Comparison of ENCODE assay signal across 1 cellular context in the genomic region with DNA sequence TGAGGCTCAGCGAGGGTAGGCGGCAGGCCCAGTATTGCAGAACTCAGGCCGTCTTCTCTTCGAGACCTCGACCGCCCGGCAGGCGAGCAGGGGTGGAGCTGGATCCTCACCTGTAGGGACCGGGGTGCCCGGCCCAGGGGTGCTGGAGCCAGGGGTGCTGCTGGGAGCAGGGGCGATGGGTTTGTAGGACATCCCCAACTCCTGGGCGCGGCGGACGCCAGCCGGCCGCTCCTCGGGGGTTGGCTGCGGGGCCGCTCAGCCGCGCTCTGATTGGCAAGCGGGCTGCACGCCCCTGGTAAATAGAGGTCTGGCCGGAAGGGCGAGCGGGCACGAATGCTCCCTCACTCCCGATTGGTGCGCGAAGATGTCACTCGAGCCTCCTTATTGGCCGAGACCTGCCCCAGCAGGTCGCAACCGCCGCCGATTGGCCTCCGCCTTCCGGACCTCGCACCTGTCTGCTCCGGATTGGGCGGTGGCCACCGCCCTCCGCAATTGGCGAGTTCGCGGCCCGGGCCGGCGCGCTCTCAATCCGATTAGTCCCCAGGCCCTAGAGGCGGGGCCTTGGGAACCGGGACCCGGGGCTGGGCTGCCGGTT.
TF ChIP-seq lines count a peak whose summit lies in the region.

A gene with protein sequence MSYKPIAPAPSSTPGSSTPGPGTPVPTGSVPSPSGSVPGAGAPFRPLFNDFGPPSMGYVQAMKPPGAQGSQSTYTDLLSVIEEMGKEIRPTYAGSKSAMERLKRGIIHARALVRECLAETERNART (minus strand): TSS at position 272 of the 595 bp plus-strand sequence. CDS start 80 bp downstream, at position 192.

TF ChIP-seq in HepG2, 621 proteins besides CTCF, POLR2A, EP300 and RAD21 (continued from another document and continues in another):
- TF ChIP-seq, protein P1, sequence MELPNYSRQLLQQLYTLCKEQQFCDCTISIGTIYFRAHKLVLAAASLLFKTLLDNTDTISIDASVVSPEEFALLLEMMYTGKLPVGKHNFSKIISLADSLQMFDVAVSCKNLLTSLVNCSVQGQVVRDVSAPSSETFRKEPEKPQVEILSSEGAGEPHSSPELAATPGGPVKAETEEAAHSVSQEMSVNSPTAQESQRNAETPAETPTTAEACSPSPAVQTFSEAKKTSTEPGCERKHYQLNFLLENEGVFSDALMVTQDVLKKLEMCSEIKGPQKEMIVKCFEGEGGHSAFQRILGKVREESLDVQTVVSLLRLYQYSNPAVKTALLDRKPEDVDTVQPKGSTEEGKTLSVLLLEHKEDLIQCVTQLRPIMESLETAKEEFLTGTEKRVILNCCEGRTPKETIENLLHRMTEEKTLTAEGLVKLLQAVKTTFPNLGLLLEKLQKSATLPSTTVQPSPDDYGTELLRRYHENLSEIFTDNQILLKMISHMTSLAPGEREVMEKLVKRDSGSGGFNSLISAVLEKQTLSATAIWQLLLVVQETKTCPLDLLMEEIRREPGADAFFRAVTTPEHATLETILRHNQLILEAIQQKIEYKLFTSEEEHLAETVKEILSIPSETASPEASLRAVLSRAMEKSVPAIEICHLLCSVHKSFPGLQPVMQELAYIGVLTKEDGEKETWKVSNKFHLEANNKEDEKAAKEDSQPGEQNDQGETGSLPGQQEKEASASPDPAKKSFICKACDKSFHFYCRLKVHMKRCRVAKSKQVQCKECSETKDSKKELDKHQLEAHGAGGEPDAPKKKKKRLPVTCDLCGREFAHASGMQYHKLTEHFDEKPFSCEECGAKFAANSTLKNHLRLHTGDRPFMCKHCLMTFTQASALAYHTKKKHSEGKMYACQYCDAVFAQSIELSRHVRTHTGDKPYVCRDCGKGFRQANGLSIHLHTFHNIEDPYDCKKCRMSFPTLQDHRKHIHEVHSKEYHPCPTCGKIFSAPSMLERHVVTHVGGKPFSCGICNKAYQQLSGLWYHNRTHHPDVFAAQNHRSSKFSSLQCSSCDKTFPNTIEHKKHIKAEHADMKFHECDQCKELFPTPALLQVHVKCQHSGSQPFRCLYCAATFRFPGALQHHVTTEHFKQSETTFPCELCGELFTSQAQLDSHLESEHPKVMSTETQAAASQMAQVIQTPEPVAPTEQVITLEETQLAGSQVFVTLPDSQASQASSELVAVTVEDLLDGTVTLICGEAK (IDR thresholded peaks at IDR 0.05) = no peak
- TF ChIP-seq, protein P1 (CRISPR knock-in tag; IDR thresholded peaks at IDR 0.05) = 0 out of 2 replicates have a peak, but pooled peaks have one; percentile 77
- TF ChIP-seq ATF7-NPFF (CRISPR knock-in tag; IDR thresholded peaks at IDR 0.05; ENCODE audit: low read depth) (0 out of 2 replicates have a peak, but pooled peaks have one; percentile 16), ZFX (CRISPR knock-in tag; IDR thresholded peaks at IDR 0.05; ENCODE audit: low read depth) (peak; percentile 86), SRSF4 (IDR thresholded peaks at IDR 0.05; ENCODE audit: low read depth, low read length, poor library complexity, severe bottlenecking) (no peak), ZMAT3 (CRISPR knock-in tag; conservative IDR thresholded peaks at IDR 0.05) (0 out of 2 replicates have a peak, but pooled peaks have one; percentile 15), HNRNPUL1 (IDR thresholded peaks at IDR 0.05; ENCODE audit: low read depth, low read length) (no peak), HNF4G (IDR thresholded peaks at IDR 0.05; ENCODE audit: borderline replicate concordance, low read depth, low read length) (no peak), HNF4G (CRISPR knock-in tag; IDR thresholded peaks at IDR 0.05; ENCODE audit: borderline replicate concordance, low read depth) (no peak), PTBP1 (IDR thresholded peaks at IDR 0.05; ENCODE audit: low read depth, low read length, poor library complexity, severe bottlenecking) (peak; percentile 52), ASH2L (IDR thresholded peaks at IDR 0.05; ENCODE audit: insufficient read length, low read depth, low read length) (no peak), KDM5B (CRISPR knock-in tag; IDR thresholded peaks at IDR 0.05; ENCODE audit: borderline replicate concordance) (peak; percentile 70; the same call in 1 of the 2 replicates), KLF13 (CRISPR knock-in tag; IDR thresholded peaks at IDR 0.05) (0 out of 2 replicates have a peak, but pooled peaks have one; percentile 8), SMYD3 (CRISPR knock-in tag; IDR thresholded peaks at IDR 0.05) (no peak), ZNF329 (CRISPR knock-in tag; IDR thresholded peaks at IDR 0.05; ENCODE audit: low read depth) (0 out of 2 replicates have a peak, but pooled peaks have one; percentile 13), ZNF251 (CRISPR knock-in tag; IDR thresholded peaks at IDR 0.05) (no peak), MED1 (CRISPR knock-in tag; IDR thresholded peaks at IDR 0.05) (peak; percentile 30; the same call in 1 of the 2 replicates), POGZ (CRISPR knock-in tag; IDR thresholded peaks at IDR 0.05) (no peak)
- TF ChIP-seq, protein P2, sequence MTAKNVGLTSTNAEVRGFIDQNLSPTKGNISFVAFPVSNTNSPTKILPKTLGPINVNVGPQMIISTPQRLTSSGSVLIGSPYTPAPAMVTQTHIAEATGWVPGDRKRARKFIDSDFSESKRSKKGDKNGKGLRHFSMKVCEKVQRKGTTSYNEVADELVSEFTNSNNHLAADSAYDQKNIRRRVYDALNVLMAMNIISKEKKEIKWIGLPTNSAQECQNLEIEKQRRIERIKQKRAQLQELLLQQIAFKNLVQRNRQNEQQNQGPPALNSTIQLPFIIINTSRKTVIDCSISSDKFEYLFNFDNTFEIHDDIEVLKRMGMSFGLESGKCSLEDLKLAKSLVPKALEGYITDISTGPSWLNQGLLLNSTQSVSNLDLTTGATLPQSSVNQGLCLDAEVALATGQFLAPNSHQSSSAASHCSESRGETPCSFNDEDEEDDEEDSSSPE (CRISPR knock-in tag; IDR thresholded peaks at IDR 0.05) = peak; percentile 95
- TF ChIP-seq, protein P3, sequence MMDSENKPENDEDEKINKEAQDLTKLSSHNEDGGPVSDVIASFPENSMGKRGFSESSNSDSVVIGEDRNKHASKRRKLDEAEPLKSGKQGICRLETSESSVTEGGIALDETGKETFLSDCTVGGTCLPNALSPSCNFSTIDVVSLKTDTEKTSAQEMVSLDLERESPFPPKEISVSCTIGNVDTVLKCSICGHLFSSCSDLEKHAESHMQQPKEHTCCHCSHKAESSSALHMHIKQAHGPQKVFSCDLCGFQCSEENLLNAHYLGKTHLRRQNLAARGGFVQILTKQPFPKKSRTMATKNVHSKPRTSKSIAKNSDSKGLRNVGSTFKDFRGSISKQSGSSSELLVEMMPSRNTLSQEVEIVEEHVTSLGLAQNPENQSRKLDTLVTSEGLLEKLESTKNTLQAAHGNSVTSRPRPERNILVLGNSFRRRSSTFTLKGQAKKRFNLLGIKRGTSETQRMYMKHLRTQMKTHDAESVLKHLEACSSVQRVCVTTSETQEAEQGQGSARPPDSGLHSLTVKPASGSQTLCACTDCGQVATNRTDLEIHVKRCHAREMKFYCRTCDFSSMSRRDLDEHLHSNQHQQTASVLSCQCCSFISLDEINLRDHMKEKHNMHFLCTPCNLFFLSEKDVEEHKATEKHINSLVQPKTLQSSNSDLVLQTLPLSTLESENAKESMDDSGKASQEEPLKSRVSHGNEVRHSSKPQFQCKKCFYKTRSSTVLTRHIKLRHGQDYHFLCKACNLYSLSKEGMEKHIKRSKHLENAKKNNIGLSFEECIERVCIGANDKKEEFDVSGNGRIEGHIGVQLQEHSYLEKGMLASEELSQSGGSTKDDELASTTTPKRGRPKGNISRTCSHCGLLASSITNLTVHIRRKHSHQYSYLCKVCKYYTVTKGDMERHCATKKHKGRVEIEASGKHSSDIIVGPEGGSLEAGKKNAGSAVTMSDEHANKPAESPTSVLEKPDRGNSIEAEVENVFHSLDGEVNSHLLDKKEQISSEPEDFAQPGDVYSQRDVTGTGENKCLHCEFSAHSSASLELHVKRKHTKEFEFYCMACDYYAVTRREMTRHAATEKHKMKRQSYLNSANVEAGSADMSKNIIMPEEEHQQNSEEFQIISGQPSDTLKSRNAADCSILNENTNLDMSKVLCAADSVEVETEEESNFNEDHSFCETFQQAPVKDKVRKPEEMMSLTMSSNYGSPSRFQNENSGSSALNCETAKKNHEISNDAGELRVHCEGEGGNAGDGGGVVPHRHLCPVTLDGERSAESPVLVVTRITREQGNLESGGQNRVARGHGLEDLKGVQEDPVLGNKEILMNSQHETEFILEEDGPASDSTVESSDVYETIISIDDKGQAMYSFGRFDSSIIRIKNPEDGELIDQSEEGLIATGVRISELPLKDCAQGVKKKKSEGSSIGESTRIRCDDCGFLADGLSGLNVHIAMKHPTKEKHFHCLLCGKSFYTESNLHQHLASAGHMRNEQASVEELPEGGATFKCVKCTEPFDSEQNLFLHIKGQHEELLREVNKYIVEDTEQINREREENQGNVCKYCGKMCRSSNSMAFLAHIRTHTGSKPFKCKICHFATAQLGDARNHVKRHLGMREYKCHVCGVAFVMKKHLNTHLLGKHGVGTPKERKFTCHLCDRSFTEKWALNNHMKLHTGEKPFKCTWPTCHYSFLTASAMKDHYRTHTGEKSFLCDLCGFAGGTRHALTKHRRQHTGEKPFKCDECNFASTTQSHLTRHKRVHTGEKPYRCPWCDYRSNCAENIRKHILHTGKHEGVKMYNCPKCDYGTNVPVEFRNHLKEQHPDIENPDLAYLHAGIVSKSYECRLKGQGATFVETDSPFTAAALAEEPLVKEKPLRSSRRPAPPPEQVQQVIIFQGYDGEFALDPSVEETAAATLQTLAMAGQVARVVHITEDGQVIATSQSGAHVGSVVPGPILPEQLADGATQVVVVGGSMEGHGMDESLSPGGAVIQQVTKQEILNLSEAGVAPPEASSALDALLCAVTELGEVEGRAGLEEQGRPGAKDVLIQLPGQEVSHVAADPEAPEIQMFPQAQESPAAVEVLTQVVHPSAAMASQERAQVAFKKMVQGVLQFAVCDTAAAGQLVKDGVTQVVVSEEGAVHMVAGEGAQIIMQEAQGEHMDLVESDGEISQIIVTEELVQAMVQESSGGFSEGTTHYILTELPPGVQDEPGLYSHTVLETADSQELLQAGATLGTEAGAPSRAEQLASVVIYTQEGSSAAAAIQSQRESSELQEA (CRISPR knock-in tag; IDR thresholded peaks at IDR 0.05; ENCODE audit: not compliant biosample characterization) = peak; percentile 32
- TF ChIP-seq, protein P4, sequence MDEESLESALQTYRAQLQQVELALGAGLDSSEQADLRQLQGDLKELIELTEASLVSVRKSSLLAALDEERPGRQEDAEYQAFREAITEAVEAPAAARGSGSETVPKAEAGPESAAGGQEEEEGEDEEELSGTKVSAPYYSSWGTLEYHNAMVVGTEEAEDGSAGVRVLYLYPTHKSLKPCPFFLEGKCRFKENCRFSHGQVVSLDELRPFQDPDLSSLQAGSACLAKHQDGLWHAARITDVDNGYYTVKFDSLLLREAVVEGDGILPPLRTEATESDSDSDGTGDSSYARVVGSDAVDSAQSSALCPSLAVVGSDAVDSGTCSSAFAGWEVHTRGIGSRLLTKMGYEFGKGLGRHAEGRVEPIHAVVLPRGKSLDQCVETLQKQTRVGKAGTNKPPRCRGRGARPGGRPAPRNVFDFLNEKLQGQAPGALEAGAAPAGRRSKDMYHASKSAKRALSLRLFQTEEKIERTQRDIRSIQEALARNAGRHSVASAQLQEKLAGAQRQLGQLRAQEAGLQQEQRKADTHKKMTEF (CRISPR knock-in tag; IDR thresholded peaks at IDR 0.05) = peak; percentile 65; the same call in 1 of the 2 replicates
- TF ChIP-seq, protein P5, sequence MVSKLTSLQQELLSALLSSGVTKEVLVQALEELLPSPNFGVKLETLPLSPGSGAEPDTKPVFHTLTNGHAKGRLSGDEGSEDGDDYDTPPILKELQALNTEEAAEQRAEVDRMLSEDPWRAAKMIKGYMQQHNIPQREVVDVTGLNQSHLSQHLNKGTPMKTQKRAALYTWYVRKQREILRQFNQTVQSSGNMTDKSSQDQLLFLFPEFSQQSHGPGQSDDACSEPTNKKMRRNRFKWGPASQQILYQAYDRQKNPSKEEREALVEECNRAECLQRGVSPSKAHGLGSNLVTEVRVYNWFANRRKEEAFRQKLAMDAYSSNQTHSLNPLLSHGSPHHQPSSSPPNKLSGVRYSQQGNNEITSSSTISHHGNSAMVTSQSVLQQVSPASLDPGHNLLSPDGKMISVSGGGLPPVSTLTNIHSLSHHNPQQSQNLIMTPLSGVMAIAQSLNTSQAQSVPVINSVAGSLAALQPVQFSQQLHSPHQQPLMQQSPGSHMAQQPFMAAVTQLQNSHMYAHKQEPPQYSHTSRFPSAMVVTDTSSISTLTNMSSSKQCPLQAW (CRISPR knock-in tag; IDR thresholded peaks at IDR 0.05) = 0 out of 2 replicates have a peak, but pooled peaks have one; percentile 47
- TF ChIP-seq, protein P6, sequence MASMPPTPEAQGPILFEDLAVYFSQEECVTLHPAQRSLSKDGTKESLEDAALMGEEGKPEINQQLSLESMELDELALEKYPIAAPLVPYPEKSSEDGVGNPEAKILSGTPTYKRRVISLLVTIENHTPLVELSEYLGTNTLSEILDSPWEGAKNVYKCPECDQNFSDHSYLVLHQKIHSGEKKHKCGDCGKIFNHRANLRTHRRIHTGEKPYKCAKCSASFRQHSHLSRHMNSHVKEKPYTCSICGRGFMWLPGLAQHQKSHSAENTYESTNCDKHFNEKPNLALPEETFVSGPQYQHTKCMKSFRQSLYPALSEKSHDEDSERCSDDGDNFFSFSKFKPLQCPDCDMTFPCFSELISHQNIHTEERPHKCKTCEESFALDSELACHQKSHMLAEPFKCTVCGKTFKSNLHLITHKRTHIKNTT (CRISPR knock-in tag; IDR thresholded peaks at IDR 0.05) = no peak
